In genomic region chr2:40579247-40579646, GRCh38 we compare ENCODE assay signal across 28 cellular contexts.
"Had no signal": no experiment of that assay in that cellular context is flagged by ENCODE, and none has a peak within 500 bp of the region (broad histone marks: within the 10 kb centered on the region; RNA-seq: fewer than 3 reads in every experiment).

No MANE protein-coding gene starts in this region.

- H2AFZ ChIP-seq: hepatocyte, parathyroid adenoma had no signal

- H3K79me2 ChIP-seq: hepatocyte, parathyroid adenoma had no signal

- H3K36me3 ChIP-seq: adrenal gland, ascending aorta, gastrocnemius medialis, sigmoid colon, uterus had no signal

- H3K27me3 ChIP-seq: adrenal gland, ascending aorta, gastrocnemius medialis, hepatocyte, sigmoid colon, uterus had no signal

- H3K4me1 ChIP-seq: adrenal gland, ascending aorta, gastrocnemius medialis, parathyroid adenoma, psoas muscle, sigmoid colon, uterus had no signal

- H3K4me3 ChIP-seq: adrenal gland, ascending aorta, gastrocnemius medialis, hepatocyte, psoas muscle, sigmoid colon, smooth muscle cell, uterus had no signal

- ATAC-seq: activated CD4-positive, alpha-beta T cell treated with anti-CD3 and anti-CD28 coated beads for 36 hours; activated CD8-positive, alpha-beta memory T cell treated with anti-CD3 and anti-CD28 coated beads, Interleukin-2, amount 10 ng/mL, durations not matched to agents 7 days and 5 days; activated CD8-positive, alpha-beta T cell treated with anti-CD3 and anti-CD28 coated beads, Interleukin-2, amount 10 ng/mL, durations not matched to agents 7 days and 5 days; activated T-cell treated with anti-CD3 and anti-CD28 coated beads, Interleukin-2, amount 50 U/mL, for 72 hours; effector memory CD8-positive, alpha-beta T cell; gastrocnemius medialis; left colon; naive thymus-derived CD4-positive, alpha-beta T cell; psoas muscle; stimulated activated memory B cell treated with anti-CD40 and anti-IgM and Interleukin-4, amounts not matched to agents 10 μg/mL and 1 μg/mL and 100 μg/mL, for 72 hours; stimulated activated naive CD8-positive, alpha-beta T cell treated with anti-CD3 and anti-CD28 coated beads, Interleukin-15, amount 100 ng/mL, for 72 hours had no signal

- H3K4me2 ChIP-seq: hepatocyte, smooth muscle cell had no signal

- H3K9ac ChIP-seq: parathyroid adenoma had no signal

- H3K9me3 ChIP-seq: adrenal gland, ascending aorta, gastrocnemius medialis, psoas muscle, sigmoid colon, uterus had no signal

- H3K27ac ChIP-seq: adrenal gland, ascending aorta, gastrocnemius medialis, hepatocyte, parathyroid adenoma, psoas muscle, sigmoid colon, uterus had no signal

- DNase-seq: activated CD4-positive, alpha-beta T cell treated with anti-CD3 and anti-CD28 coated beads for 36 hours; activated CD4-positive, CD25-positive, alpha-beta regulatory T cell; activated CD8-positive, alpha-beta memory T cell treated with anti-CD3 and anti-CD28 coated beads, Interleukin-2, amount 10 ng/mL, durations not matched to agents 7 days and 5 days; activated CD8-positive, alpha-beta T cell treated with anti-CD3 and anti-CD28 coated beads, Interleukin-2, amount 10 ng/mL, durations not matched to agents 7 days and 5 days; activated naive CD4-positive, alpha-beta T cell treated with Interleukin-2 at 50 U/mL for 16 hours; activated T-cell treated with anti-CD3 and anti-CD28 coated beads, Interleukin-2, amount 50 U/mL, for 72 hours; adrenal gland; cortex of kidney; effector memory CD8-positive, alpha-beta T cell; gastrocnemius medialis; glutamatergic neuron; left colon; midbrain; naive thymus-derived CD4-positive, alpha-beta T cell; occipital lobe; psoas muscle; sigmoid colon; stimulated activated CD4-positive, alpha-beta T cell treated with anti-CD3 and anti-CD28 coated beads, Interleukin-1b, Interleukin-23, amount 100 ng/mL, for 48 hours; stimulated activated CD4-positive, alpha-beta T cell treated with anti-CD3 and anti-CD28 coated beads, Interleukin-4, amount 100 ng/mL, for 4 hours; stimulated activated CD8-positive, alpha-beta memory T cell treated with anti-CD3 and anti-CD28 coated beads, Interleukin-4, amount 100 ng/mL, for 48 hours; stimulated activated naive CD8-positive, alpha-beta T cell treated with anti-CD3 and anti-CD28 coated beads, Interleukin-15, amount 100 ng/mL, for 72 hours; substantia nigra; uterus had no signal
